Comparison of ENCODE assay signal across 7 cellular contexts in the genomic region with DNA sequence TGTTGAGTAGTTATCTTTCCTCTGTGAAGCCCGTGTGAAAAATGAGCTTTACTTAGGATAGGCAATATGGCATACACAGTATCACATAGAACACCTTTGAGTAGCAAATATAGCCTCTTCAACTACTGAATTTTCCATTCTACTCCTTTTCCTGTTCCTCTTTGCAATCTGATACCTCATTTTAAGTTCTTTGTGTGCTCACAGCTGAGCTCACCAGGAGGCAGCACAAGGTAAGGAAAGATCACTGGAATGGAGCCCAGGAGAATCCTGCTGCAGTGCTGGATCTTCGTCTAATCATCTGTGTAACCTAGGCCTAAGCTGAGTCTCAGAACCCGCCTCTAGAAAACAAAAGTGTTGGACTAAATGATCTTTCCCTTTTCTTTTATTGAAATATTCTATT.
DNase-seq lines count a peak whose midpoint lies in the region; ATAC-seq and TF ChIP-seq lines count a peak whose summit lies in the region.

No MANE protein-coding gene starts in this region.

- DNase-seq in HT-29 (ENCODE audit: low spot score) (peak; percentile 28), NCI-H524 treated with DMSO at 0.1 percent for 48 hours (lab: John Stamatoyannopoulos, UW) (peak; percentile 42), choroid plexus epithelial cell (ENCODE audit: low read depth) (peak; percentile 92), retinal pigment epithelial cell (ENCODE audit: low read depth) (no peak), cerebellar nuclear complex (lab: John Stamatoyannopoulos, UW) (no peak)
- DNase-seq in activated effector memory CD4-positive, alpha-beta T cell treated with anti-CD3 and anti-CD28 coated beads, Interleukin-2, amount 50 U/mL, for 16 hours, result no peak

- H3K4me3 ChIP-seq in choroid plexus epithelial cell (ENCODE audit: low read depth, low read length) (no peak overlapping the region), retinal pigment epithelial cell (ENCODE audit: low read length) (no peak overlapping the region)

- peak; percentile 85 for TF ChIP-seq CTCF in choroid plexus epithelial cell (conservative IDR thresholded peaks at IDR 0.05; ENCODE audit: low read depth, low read length)
- peak; percentile 55 for TF ChIP-seq CTCF in retinal pigment epithelial cell (conservative IDR thresholded peaks at IDR 0.05; ENCODE audit: low read depth, low read length)

- ATAC-seq in HG03457 (IDR thresholded peaks at IDR 0.05; ENCODE audit: unreplicated experiment), result no peak

Comparison
In these comparisons a context has a peak if more than half of its experiments do, and no peak if none do; other contexts are left out.
1. DNase-seq: peak in HT-29 (single experiment), NCI-H524 treated with DMSO at 0.1 percent for 48 hours (single experiment) and choroid plexus epithelial cell (single experiment); none in retinal pigment epithelial cell (single experiment), cerebellar nuclear complex (0 of 2) and activated effector memory CD4-positive, alpha-beta T cell treated with anti-CD3 and anti-CD28 coated beads, Interleukin-2, amount 50 U/mL, for 16 hours (single experiment).